In genomic region chr16:87484487-87485331, GRCh38 we compare ENCODE assay signal across 1 cellular context.
TF ChIP-seq lines count a peak whose summit lies in the region.

No MANE protein-coding gene starts in this region.

TF ChIP-seq in HepG2, 621 proteins besides CTCF, POLR2A, EP300 and RAD21 (continued from another document and continues in another):
- TF ChIP-seq, protein P1, sequence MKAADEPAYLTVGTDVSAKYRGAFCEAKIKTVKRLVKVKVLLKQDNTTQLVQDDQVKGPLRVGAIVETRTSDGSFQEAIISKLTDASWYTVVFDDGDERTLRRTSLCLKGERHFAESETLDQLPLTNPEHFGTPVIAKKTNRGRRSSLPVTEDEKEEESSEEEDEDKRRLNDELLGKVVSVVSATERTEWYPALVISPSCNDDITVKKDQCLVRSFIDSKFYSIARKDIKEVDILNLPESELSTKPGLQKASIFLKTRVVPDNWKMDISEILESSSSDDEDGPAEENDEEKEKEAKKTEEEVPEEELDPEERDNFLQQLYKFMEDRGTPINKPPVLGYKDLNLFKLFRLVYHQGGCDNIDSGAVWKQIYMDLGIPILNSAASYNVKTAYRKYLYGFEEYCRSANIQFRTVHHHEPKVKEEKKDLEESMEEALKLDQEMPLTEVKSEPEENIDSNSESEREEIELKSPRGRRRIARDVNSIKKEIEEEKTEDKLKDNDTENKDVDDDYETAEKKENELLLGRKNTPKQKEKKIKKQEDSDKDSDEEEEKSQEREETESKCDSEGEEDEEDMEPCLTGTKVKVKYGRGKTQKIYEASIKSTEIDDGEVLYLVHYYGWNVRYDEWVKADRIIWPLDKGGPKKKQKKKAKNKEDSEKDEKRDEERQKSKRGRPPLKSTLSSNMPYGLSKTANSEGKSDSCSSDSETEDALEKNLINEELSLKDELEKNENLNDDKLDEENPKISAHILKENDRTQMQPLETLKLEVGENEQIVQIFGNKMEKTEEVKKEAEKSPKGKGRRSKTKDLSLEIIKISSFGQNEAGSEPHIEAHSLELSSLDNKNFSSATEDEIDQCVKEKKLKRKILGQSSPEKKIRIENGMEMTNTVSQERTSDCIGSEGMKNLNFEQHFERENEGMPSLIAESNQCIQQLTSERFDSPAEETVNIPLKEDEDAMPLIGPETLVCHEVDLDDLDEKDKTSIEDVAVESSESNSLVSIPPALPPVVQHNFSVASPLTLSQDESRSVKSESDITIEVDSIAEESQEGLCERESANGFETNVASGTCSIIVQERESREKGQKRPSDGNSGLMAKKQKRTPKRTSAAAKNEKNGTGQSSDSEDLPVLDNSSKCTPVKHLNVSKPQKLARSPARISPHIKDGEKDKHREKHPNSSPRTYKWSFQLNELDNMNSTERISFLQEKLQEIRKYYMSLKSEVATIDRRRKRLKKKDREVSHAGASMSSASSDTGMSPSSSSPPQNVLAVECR (CRISPR knock-in tag; IDR thresholded peaks at IDR 0.05; ENCODE audit: borderline replicate concordance), result peak; percentile 27; the same call in 1 of the 2 replicates
- TF ChIP-seq ZSCAN9 (CRISPR knock-in tag; IDR thresholded peaks at IDR 0.05; ENCODE audit: borderline replicate concordance) (no peak), ZNF883 (CRISPR knock-in tag; IDR thresholded peaks at IDR 0.05; ENCODE audit: not compliant biosample characterization) (no peak), MTA1 (CRISPR knock-in tag; IDR thresholded peaks at IDR 0.05; ENCODE audit: borderline replicate concordance) (peak; percentile 62; the same call in 1 of the 2 replicates), ZNF629 (CRISPR knock-in tag; conservative IDR thresholded peaks at IDR 0.05) (0 out of 2 replicates have a peak, but pooled peaks have one; percentile 31), ZFP91 (CRISPR knock-in tag; IDR thresholded peaks at IDR 0.05; ENCODE audit: borderline replicate concordance) (no peak), SIX1 (CRISPR knock-in tag; IDR thresholded peaks at IDR 0.05; ENCODE audit: borderline replicate concordance) (no peak), MED8 (CRISPR knock-in tag; IDR thresholded peaks at IDR 0.05; ENCODE audit: insufficient replicate concordance) (no peak), MIXL1 (CRISPR knock-in tag; IDR thresholded peaks at IDR 0.05) (no peak), SMAD3 (CRISPR knock-in tag; IDR thresholded peaks at IDR 0.05) (no peak), GRHL1 (CRISPR knock-in tag; conservative IDR thresholded peaks at IDR 0.05) (no peak), MAX (IDR thresholded peaks at IDR 0.05) (no peak), SRY (CRISPR knock-in tag; IDR thresholded peaks at IDR 0.05) (no peak), FOXK1 (CRISPR knock-in tag; IDR thresholded peaks at IDR 0.05; ENCODE audit: borderline replicate concordance, low read depth) (peak; percentile 46; the same call in 1 of the 2 replicates), HMGA1 (CRISPR knock-in tag; conservative IDR thresholded peaks at IDR 0.05) (no peak), PITX1 (CRISPR knock-in tag; IDR thresholded peaks at IDR 0.05) (0 out of 2 replicates have a peak, but pooled peaks have one; percentile 33), MLXIP (CRISPR knock-in tag; IDR thresholded peaks at IDR 0.05; ENCODE audit: borderline replicate concordance) (no peak), LCORL (IDR thresholded peaks at IDR 0.05) (no peak), LCORL (CRISPR knock-in tag; IDR thresholded peaks at IDR 0.05) (no peak), ZNF101 (CRISPR knock-in tag; IDR thresholded peaks at IDR 0.05; ENCODE audit: borderline replicate concordance, low read depth) (no peak), TOPORS (CRISPR knock-in tag; IDR thresholded peaks at IDR 0.05) (no peak), ASH2L (IDR thresholded peaks at IDR 0.05; ENCODE audit: insufficient read length, low read depth, low read length) (no peak), THAP7 (CRISPR knock-in tag; IDR thresholded peaks at IDR 0.05) (no peak), ZBTB4 (CRISPR knock-in tag; IDR thresholded peaks at IDR 0.05; ENCODE audit: borderline replicate concordance) (0 out of 2 replicates have a peak, but pooled peaks have one; percentile 62), AHDC1 (CRISPR knock-in tag; IDR thresholded peaks at IDR 0.05; ENCODE audit: borderline replicate concordance) (no peak)
- TF ChIP-seq, protein P2, sequence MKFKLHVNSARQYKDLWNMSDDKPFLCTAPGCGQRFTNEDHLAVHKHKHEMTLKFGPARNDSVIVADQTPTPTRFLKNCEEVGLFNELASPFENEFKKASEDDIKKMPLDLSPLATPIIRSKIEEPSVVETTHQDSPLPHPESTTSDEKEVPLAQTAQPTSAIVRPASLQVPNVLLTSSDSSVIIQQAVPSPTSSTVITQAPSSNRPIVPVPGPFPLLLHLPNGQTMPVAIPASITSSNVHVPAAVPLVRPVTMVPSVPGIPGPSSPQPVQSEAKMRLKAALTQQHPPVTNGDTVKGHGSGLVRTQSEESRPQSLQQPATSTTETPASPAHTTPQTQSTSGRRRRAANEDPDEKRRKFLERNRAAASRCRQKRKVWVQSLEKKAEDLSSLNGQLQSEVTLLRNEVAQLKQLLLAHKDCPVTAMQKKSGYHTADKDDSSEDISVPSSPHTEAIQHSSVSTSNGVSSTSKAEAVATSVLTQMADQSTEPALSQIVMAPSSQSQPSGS (CRISPR knock-in tag; IDR thresholded peaks at IDR 0.05), result no peak
- TF ChIP-seq, protein P3, sequence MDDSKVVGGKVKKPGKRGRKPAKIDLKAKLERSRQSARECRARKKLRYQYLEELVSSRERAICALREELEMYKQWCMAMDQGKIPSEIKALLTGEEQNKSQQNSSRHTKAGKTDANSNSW (CRISPR knock-in tag; IDR thresholded peaks at IDR 0.05; ENCODE audit: borderline replicate concordance), result no peak
